Comparison of ENCODE assay signal across 3 cellular contexts in the genomic region with DNA sequence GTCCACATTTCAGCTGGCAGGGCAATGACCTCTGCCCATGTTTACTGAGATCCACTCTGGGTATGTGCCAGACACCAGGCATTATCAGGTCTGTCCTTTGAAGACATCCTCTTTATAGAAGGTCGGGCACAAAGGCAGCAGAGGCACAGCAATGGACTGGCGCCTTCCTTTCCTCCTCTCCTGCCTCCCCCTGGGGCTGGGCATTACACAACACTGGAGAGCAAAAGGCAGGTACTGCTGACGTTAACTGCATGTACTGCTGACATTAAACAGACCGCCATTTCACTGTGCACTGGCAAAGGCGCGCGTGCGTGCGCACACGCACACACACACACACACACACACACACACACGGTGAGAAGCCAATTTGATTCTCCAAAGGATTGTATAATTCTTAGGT.
A peak's percentile ranks its signal among the peaks of the same experiment; 100 is the strongest.
TF ChIP-seq lines count a peak whose summit lies in the region.

No MANE protein-coding gene starts in this region.

TF ChIP-seq in SK-N-SH, 30 proteins besides CTCF, POLR2A, EP300 and RAD21 (continued from another document):
- TF ChIP-seq, protein P1, sequence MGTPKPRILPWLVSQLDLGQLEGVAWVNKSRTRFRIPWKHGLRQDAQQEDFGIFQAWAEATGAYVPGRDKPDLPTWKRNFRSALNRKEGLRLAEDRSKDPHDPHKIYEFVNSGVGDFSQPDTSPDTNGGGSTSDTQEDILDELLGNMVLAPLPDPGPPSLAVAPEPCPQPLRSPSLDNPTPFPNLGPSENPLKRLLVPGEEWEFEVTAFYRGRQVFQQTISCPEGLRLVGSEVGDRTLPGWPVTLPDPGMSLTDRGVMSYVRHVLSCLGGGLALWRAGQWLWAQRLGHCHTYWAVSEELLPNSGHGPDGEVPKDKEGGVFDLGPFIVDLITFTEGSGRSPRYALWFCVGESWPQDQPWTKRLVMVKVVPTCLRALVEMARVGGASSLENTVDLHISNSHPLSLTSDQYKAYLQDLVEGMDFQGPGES (IDR thresholded peaks at IDR 0.05; ENCODE audit: low read depth, low read length), result no peak
- no peak for TF ChIP-seq FOSL2 (IDR thresholded peaks at IDR 0.05; ENCODE audit: borderline replicate concordance, low read depth)
- no peak for TF ChIP-seq SMC3 (IDR thresholded peaks at IDR 0.05; ENCODE audit: low read depth, low read length)
- TF ChIP-seq, protein P2, sequence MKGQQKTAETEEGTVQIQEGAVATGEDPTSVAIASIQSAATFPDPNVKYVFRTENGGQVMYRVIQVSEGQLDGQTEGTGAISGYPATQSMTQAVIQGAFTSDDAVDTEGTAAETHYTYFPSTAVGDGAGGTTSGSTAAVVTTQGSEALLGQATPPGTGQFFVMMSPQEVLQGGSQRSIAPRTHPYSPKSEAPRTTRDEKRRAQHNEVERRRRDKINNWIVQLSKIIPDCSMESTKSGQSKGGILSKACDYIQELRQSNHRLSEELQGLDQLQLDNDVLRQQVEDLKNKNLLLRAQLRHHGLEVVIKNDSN (IDR thresholded peaks at IDR 0.05; ENCODE audit: borderline replicate concordance, low read depth), result no peak
- TF ChIP-seq GABPA (IDR thresholded peaks at IDR 0.05; ENCODE audit: low read depth), result no peak
- TF ChIP-seq JUND (IDR thresholded peaks at IDR 0.05), result no peak
- no peak for TF ChIP-seq MEF2A (IDR thresholded peaks at IDR 0.05; ENCODE audit: borderline replicate concordance, low read depth)
- no peak for TF ChIP-seq NRF1 (IDR thresholded peaks at IDR 0.05; ENCODE audit: low read depth, low read length)
- no peak for TF ChIP-seq GATA2 (CRISPR knock-in tag; IDR thresholded peaks at IDR 0.05)
- no peak for TF ChIP-seq FOXJ3 (CRISPR knock-in tag; IDR thresholded peaks at IDR 0.05)
- TF ChIP-seq, protein P3, sequence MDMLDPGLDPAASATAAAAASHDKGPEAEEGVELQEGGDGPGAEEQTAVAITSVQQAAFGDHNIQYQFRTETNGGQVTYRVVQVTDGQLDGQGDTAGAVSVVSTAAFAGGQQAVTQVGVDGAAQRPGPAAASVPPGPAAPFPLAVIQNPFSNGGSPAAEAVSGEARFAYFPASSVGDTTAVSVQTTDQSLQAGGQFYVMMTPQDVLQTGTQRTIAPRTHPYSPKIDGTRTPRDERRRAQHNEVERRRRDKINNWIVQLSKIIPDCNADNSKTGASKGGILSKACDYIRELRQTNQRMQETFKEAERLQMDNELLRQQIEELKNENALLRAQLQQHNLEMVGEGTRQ (IDR thresholded peaks at IDR 0.05; ENCODE audit: borderline replicate concordance, low read depth, low read length), result no peak
- TF ChIP-seq RXRA (IDR thresholded peaks at IDR 0.05; ENCODE audit: borderline replicate concordance, low read depth), result no peak

TF ChIP-seq in SK-N-SH treated with all-trans-retinoic acid at 6 μM for 48 hours, 23 proteins besides CTCF, POLR2A, EP300 and RAD21 (continued from another document and continues in another):
- TF ChIP-seq PPARA (CRISPR knock-in tag; IDR thresholded peaks at IDR 0.05; ENCODE audit: borderline replicate concordance), result no peak
- TF ChIP-seq RARB (CRISPR knock-in tag; IDR thresholded peaks at IDR 0.05), result no peak
- TF ChIP-seq, protein P4, sequence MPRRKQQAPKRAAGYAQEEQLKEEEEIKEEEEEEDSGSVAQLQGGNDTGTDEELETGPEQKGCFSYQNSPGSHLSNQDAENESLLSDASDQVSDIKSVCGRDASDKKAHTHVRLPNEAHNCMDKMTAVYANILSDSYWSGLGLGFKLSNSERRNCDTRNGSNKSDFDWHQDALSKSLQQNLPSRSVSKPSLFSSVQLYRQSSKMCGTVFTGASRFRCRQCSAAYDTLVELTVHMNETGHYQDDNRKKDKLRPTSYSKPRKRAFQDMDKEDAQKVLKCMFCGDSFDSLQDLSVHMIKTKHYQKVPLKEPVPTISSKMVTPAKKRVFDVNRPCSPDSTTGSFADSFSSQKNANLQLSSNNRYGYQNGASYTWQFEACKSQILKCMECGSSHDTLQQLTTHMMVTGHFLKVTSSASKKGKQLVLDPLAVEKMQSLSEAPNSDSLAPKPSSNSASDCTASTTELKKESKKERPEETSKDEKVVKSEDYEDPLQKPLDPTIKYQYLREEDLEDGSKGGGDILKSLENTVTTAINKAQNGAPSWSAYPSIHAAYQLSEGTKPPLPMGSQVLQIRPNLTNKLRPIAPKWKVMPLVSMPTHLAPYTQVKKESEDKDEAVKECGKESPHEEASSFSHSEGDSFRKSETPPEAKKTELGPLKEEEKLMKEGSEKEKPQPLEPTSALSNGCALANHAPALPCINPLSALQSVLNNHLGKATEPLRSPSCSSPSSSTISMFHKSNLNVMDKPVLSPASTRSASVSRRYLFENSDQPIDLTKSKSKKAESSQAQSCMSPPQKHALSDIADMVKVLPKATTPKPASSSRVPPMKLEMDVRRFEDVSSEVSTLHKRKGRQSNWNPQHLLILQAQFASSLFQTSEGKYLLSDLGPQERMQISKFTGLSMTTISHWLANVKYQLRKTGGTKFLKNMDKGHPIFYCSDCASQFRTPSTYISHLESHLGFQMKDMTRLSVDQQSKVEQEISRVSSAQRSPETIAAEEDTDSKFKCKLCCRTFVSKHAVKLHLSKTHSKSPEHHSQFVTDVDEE (CRISPR knock-in tag; IDR thresholded peaks at IDR 0.05), result no peak
- TF ChIP-seq, protein P5, sequence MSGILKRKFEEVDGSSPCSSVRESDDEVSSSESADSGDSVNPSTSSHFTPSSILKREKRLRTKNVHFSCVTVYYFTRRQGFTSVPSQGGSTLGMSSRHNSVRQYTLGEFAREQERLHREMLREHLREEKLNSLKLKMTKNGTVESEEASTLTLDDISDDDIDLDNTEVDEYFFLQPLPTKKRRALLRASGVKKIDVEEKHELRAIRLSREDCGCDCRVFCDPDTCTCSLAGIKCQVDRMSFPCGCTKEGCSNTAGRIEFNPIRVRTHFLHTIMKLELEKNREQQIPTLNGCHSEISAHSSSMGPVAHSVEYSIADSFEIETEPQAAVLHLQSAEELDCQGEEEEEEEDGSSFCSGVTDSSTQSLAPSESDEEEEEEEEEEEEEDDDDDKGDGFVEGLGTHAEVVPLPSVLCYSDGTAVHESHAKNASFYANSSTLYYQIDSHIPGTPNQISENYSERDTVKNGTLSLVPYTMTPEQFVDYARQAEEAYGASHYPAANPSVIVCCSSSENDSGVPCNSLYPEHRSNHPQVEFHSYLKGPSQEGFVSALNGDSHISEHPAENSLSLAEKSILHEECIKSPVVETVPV (CRISPR knock-in tag; IDR thresholded peaks at IDR 0.05), result no peak
- no peak for TF ChIP-seq CSDC2 (CRISPR knock-in tag; IDR thresholded peaks at IDR 0.05)
- no peak for TF ChIP-seq ZNF70 (CRISPR knock-in tag; IDR thresholded peaks at IDR 0.05)
- TF ChIP-seq, protein P6, sequence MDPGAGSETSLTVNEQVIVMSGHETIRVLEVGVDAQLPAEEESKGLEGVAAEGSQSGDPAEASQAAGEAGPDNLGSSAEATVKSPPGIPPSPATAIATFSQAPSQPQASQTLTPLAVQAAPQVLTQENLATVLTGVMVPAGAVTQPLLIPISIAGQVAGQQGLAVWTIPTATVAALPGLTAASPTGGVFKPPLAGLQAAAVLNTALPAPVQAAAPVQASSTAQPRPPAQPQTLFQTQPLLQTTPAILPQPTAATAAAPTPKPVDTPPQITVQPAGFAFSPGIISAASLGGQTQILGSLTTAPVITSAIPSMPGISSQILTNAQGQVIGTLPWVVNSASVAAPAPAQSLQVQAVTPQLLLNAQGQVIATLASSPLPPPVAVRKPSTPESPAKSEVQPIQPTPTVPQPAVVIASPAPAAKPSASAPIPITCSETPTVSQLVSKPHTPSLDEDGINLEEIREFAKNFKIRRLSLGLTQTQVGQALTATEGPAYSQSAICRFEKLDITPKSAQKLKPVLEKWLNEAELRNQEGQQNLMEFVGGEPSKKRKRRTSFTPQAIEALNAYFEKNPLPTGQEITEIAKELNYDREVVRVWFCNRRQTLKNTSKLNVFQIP (CRISPR knock-in tag; IDR thresholded peaks at IDR 0.05; ENCODE audit: borderline replicate concordance, low read depth), result no peak
- no peak for TF ChIP-seq BACH2 (CRISPR knock-in tag; IDR thresholded peaks at IDR 0.05; ENCODE audit: borderline replicate concordance)
- no peak for TF ChIP-seq ISL1 (CRISPR knock-in tag; IDR thresholded peaks at IDR 0.05)
- TF ChIP-seq ZNF565 (CRISPR knock-in tag; conservative IDR thresholded peaks at IDR 0.05; ENCODE audit: low read depth), result no peak
- TF ChIP-seq GLIS3 (CRISPR knock-in tag; IDR thresholded peaks at IDR 0.05), result no peak
- TF ChIP-seq ZNF8 (CRISPR knock-in tag; IDR thresholded peaks at IDR 0.05), result no peak
- TF ChIP-seq, protein P7, sequence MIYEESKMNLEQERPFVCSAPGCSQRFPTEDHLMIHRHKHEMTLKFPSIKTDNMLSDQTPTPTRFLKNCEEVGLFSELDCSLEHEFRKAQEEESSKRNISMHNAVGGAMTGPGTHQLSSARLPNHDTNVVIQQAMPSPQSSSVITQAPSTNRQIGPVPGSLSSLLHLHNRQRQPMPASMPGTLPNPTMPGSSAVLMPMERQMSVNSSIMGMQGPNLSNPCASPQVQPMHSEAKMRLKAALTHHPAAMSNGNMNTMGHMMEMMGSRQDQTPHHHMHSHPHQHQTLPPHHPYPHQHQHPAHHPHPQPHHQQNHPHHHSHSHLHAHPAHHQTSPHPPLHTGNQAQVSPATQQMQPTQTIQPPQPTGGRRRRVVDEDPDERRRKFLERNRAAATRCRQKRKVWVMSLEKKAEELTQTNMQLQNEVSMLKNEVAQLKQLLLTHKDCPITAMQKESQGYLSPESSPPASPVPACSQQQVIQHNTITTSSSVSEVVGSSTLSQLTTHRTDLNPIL (CRISPR knock-in tag; IDR thresholded peaks at IDR 0.05; ENCODE audit: low read depth), result no peak
- no peak for TF ChIP-seq ESRRG (CRISPR knock-in tag; IDR thresholded peaks at IDR 0.05)
- no peak for TF ChIP-seq ZFP3 (CRISPR knock-in tag; IDR thresholded peaks at IDR 0.05)
- TF ChIP-seq TOX (CRISPR knock-in tag; IDR thresholded peaks at IDR 0.05; ENCODE audit: borderline replicate concordance), result no peak

TF ChIP-seq in liver, 16 proteins besides CTCF, POLR2A, EP300 and RAD21 (continued from another document):
- peak in 1 of 2 donors; percentile 29 for TF ChIP-seq EGR1 (IDR thresholded peaks at IDR 0.05; ENCODE audit: low read depth in 2 of 2)
- TF ChIP-seq, protein P8, sequence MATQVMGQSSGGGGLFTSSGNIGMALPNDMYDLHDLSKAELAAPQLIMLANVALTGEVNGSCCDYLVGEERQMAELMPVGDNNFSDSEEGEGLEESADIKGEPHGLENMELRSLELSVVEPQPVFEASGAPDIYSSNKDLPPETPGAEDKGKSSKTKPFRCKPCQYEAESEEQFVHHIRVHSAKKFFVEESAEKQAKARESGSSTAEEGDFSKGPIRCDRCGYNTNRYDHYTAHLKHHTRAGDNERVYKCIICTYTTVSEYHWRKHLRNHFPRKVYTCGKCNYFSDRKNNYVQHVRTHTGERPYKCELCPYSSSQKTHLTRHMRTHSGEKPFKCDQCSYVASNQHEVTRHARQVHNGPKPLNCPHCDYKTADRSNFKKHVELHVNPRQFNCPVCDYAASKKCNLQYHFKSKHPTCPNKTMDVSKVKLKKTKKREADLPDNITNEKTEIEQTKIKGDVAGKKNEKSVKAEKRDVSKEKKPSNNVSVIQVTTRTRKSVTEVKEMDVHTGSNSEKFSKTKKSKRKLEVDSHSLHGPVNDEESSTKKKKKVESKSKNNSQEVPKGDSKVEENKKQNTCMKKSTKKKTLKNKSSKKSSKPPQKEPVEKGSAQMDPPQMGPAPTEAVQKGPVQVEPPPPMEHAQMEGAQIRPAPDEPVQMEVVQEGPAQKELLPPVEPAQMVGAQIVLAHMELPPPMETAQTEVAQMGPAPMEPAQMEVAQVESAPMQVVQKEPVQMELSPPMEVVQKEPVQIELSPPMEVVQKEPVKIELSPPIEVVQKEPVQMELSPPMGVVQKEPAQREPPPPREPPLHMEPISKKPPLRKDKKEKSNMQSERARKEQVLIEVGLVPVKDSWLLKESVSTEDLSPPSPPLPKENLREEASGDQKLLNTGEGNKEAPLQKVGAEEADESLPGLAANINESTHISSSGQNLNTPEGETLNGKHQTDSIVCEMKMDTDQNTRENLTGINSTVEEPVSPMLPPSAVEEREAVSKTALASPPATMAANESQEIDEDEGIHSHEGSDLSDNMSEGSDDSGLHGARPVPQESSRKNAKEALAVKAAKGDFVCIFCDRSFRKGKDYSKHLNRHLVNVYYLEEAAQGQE (IDR thresholded peaks at IDR 0.05), result no peak
- TF ChIP-seq YY1 (IDR thresholded peaks at IDR 0.05), result peak; percentile 95
- TF ChIP-seq, protein P9, sequence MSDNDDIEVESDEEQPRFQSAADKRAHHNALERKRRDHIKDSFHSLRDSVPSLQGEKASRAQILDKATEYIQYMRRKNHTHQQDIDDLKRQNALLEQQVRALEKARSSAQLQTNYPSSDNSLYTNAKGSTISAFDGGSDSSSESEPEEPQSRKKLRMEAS (IDR thresholded peaks at IDR 0.05), result peak; percentile 70
- no peak for TF ChIP-seq TAF1 (conservative IDR thresholded peaks at IDR 0.05)
- peak; percentile 94 for TF ChIP-seq FOXA1 (IDR thresholded peaks at IDR 0.05)
- TF ChIP-seq SP1 (IDR thresholded peaks at IDR 0.05), result peak; percentile 87
- peak; percentile 97 to 98 for TF ChIP-seq RXRA (IDR thresholded peaks at IDR 0.05)
- TF ChIP-seq, protein P10, sequence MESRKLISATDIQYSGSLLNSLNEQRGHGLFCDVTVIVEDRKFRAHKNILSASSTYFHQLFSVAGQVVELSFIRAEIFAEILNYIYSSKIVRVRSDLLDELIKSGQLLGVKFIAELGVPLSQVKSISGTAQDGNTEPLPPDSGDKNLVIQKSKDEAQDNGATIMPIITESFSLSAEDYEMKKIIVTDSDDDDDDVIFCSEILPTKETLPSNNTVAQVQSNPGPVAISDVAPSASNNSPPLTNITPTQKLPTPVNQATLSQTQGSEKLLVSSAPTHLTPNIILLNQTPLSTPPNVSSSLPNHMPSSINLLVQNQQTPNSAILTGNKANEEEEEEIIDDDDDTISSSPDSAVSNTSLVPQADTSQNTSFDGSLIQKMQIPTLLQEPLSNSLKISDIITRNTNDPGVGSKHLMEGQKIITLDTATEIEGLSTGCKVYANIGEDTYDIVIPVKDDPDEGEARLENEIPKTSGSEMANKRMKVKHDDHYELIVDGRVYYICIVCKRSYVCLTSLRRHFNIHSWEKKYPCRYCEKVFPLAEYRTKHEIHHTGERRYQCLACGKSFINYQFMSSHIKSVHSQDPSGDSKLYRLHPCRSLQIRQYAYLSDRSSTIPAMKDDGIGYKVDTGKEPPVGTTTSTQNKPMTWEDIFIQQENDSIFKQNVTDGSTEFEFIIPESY (IDR thresholded peaks at IDR 0.05), result peak; percentile 39
- peak; percentile 33 for TF ChIP-seq HNF4G (IDR thresholded peaks at IDR 0.05)
- TF ChIP-seq GABPA (IDR thresholded peaks at IDR 0.05 in 1 of 2, conservative IDR thresholded peaks at IDR 0.05 in 1 of 2), result peak in 1 of 2 donors; percentile 38
- no peak for TF ChIP-seq NR2F2 (IDR thresholded peaks at IDR 0.05)
- peak; percentile 82 to 84 for TF ChIP-seq HNF4A (conservative IDR thresholded peaks at IDR 0.05)
- peak; percentile 74 to 79 for TF ChIP-seq JUND (IDR thresholded peaks at IDR 0.05)
- TF ChIP-seq FOXA2 (IDR thresholded peaks at IDR 0.05), result peak; percentile 92
